Comparison of ENCODE assay signal across 9 cellular contexts in genomic region chr1:6603851-6604558, GRCh38. TPM values are rescaled to one million over a fixed set of nuclear protein-coding genes. Genes with fewer than 3 reads are reported as not detected.
DNase-seq lines count a peak whose midpoint lies in the region; ATAC-seq, FAIRE-seq and TF ChIP-seq lines count a peak whose summit lies in the region.
"Had no signal": no experiment of that assay in that cellular context is flagged by ENCODE, and none has a peak within 500 bp of the region (broad histone marks: within the 10 kb centered on the region; RNA-seq: fewer than 3 reads in every experiment).

No MANE protein-coding gene starts in this region.

- DNase-seq in GM04503 (ENCODE audit: low read depth) (peak; percentile 81), SK-N-DZ (ENCODE audit: low spot score) (peak; percentile 71), H1 (ENCODE audit: low read depth in 1 of 2, low spot score in 2 of 2) (peak; percentile 69 to 78), mesenchymal stem cell (peak; percentile 85), DMS53 treated with DMSO at 0.1 percent for 48 hours (lab: John Stamatoyannopoulos, UW; ENCODE audit: unreplicated experiment) (no peak), NCI-H2196 treated with DMSO at 0.1 percent for 48 hours (lab: John Stamatoyannopoulos, UW; ENCODE audit: unreplicated experiment) (no peak)

- H3K14ac ChIP-seq in H1 (ENCODE audit: insufficient read length) (no peak overlapping the region), mesenchymal stem cell (ENCODE audit: low read length in 2 of 2) (peak overlapping the region in 1 of 2 experiments; percentile 35)

- no peak overlapping the region for H3K23ac ChIP-seq in H1 (ENCODE audit: insufficient read length)
- H3K23ac ChIP-seq in mesenchymal stem cell (ENCODE audit: low read length in 2 of 2) = peak overlapping the region in 1 of 2 experiments; percentile 97

- H4K8ac ChIP-seq in H1 (ENCODE audit: extremely low read depth, insufficient read depth, low read length) = peak overlapping the region; percentile 82; the same call in 1 of the 2 replicates
- H4K8ac ChIP-seq in mesenchymal stem cell (ENCODE audit: low read length) = peak overlapping the region; percentile 87

- H2BK120ac ChIP-seq in H1 (replicated peaks; ENCODE audit: low read depth, low read length) (no peak overlapping the region), mesenchymal stem cell (ENCODE audit: low read depth, low read length) (peak overlapping the region; percentile 91)

- H3K18ac ChIP-seq in H1 (ENCODE audit: extremely low read depth, low read length) (peak overlapping the region; percentile 95), mesenchymal stem cell (ENCODE audit: low read depth in 1 of 2, low read length in 2 of 2) (peak overlapping the region; percentile 71 to 91)

- WGBS in H1 (ENCODE audit: extremely low coverage in 1 of 2, insufficient coverage in 1 of 2, insufficient read length in 1 of 2, insufficient replicate concordance in 2 of 2, low coverage in 1 of 2, low lambda C conversion rate in 2 of 2, missing lambda C conversion rate in 1 of 2), 2 experiments = 19% methylated on average over 19 of the region's 19 CpGs; no CpG with 5 or more reads in 1 of the 2 experiments
- 14% methylated on average over 16 of the region's 19 CpGs for WGBS in mesenchymal stem cell
- WGBS in thymus = 74% methylated on average over 19 of the region's 19 CpGs

- H2AK5ac ChIP-seq in H1 (ENCODE audit: low read depth, low read length) (no peak overlapping the region), mesenchymal stem cell (ENCODE audit: low read length, severe bottlenecking) (peak overlapping the region; percentile 72)

- H3K9me3 ChIP-seq in H1 (ENCODE audit: insufficient read depth in 2 of 2, low read depth in 1 of 2, low read length in 1 of 2) = no peaks in the 10 kb centered on the region
- H3K9me3 ChIP-seq in mesenchymal stem cell (ENCODE audit: control insufficient read depth, low read length) = no peaks in the 10 kb centered on the region
- H3K9me3 ChIP-seq in thymus (ENCODE audit: control insufficient read depth) = no peaks in the 10 kb centered on the region

- H3K36me3 ChIP-seq in H1 (ENCODE audit: control insufficient read depth in 2 of 4, insufficient read depth in 4 of 4, low read length in 3 of 4) = peaks cover 2 to 4% (median 4%) of the 10 kb centered on the region in 4 experiments; a peak in 5 of 8 replicates
- H3K36me3 ChIP-seq in mesenchymal stem cell (ENCODE audit: control insufficient read depth in 1 of 2, insufficient read depth in 2 of 2, low read depth in 1 of 2, low read length in 2 of 2) = peaks cover 6 to 8% of the 10 kb centered on the region in 2 experiments
- H3K36me3 ChIP-seq in thymus (ENCODE audit: control insufficient read depth, insufficient read depth) = peaks cover 2% of the 10 kb centered on the region

- H3K4me3 ChIP-seq in H1 (ENCODE audit: extremely low read depth in 1 of 4, insufficient read depth in 2 of 4, low read depth in 3 of 4, low read length in 4 of 4) (peak overlapping the region; percentile 75 to 92 (median 86); a peak in 6 of 8 replicates), mesenchymal stem cell (ENCODE audit: insufficient read depth in 1 of 2, low read depth in 1 of 2, low read length in 2 of 2) (peak overlapping the region in 1 of 2 experiments; percentile 76), thymus (ENCODE audit: low read length) (peak overlapping the region; percentile 92)

- CTCF ChIA-PET in H1 (lab: Charles Lee; ENCODE audit: partially characterized antibody) = interaction anchor here (0.7 to 3.0 kb wide), 10 partner anchors 12 to 372 kb away, joined by 3 to 9 read pairs (median 4); partner anchors contain the start of gene THAP3

- ATAC-seq in HG03432 (IDR thresholded peaks at IDR 0.05; ENCODE audit: unreplicated experiment) = no peak

- H2BK20ac ChIP-seq in H1 (ENCODE audit: low read length) = no peak overlapping the region

- H3K79me2 ChIP-seq in H1 (ENCODE audit: control insufficient read depth in 1 of 2, insufficient read depth in 2 of 2, low read length in 2 of 2) = peaks cover 22 to 32% of the 10 kb centered on the region in 2 experiments; a peak in 3 of 4 replicates

- POLR2A ChIA-PET in H1 (lab: Charles Lee; ENCODE audit: partially characterized antibody) = interaction anchor here (0.7 to 10.8 kb wide), 20 partner anchors 6 to 814 kb away, joined by 3 to 196 read pairs (median 4); partner anchors contain the start of genes NOL9, PHF13, TAS1R1 and THAP3

- TF ChIP-seq EP300 in H1 (IDR thresholded peaks at IDR 0.05; ENCODE audit: borderline replicate concordance in 1 of 2, low read depth in 2 of 2, low read length in 2 of 2) = 0 out of 3 replicates have a peak, but pooled peaks of 1 of the 2 experiments have one; percentile 48

- H4K5ac ChIP-seq in H1 (ENCODE audit: insufficient read length, low read depth, low read length) = peak overlapping the region; percentile 7

- TF ChIP-seq POLR2A in H1 (IDR thresholded peaks at IDR 0.05; ENCODE audit: control extremely low read depth in 1 of 2, low read depth in 2 of 2, low read length in 2 of 2) = peak in 1 of 2 experiments; percentile 74; a peak in 2 of 3 replicates

- H3K27me3 ChIP-seq in H1 (replicated peaks in 1 of 4; ENCODE audit: control insufficient read depth in 3 of 4, extremely low read depth in 1 of 4, insufficient read depth in 3 of 4, low read length in 3 of 4) (no peaks in the 10 kb centered on the region; a peak in 1 of 7 replicates), mesenchymal stem cell (ENCODE audit: control insufficient read depth in 1 of 2, insufficient read depth in 1 of 2, low read length in 2 of 2) (no peaks in the 10 kb centered on the region), thymus (ENCODE audit: control insufficient read depth, insufficient read depth) (no peaks in the 10 kb centered on the region)

- H2BK15ac ChIP-seq in H1 (ENCODE audit: low read length) = peak overlapping the region; percentile 92; the same call in 1 of the 2 replicates
- no peak overlapping the region for H2BK15ac ChIP-seq in mesenchymal stem cell (ENCODE audit: low read depth, poor library complexity, severe bottlenecking)

- peaks cover 18% of the 10 kb centered on the region for H3K23me2 ChIP-seq in H1 (ENCODE audit: low read depth, low read length)

- H2BK12ac ChIP-seq in H1 (ENCODE audit: low read depth, low read length) = peak overlapping the region; percentile 99
- peak overlapping the region in 1 of 2 experiments; percentile 86 for H2BK12ac ChIP-seq in mesenchymal stem cell (ENCODE audit: low read length in 2 of 2)

- H4K20me1 ChIP-seq in H1 (replicated peaks in 1 of 2; ENCODE audit: control insufficient read depth in 1 of 2, insufficient read depth in 2 of 2, low read length in 2 of 2) = peaks cover 13 to 21% of the 10 kb centered on the region in 2 experiments

- no peak for TF ChIP-seq RAD21 in H1 (IDR thresholded peaks at IDR 0.05 in 1 of 2, conservative IDR thresholded peaks at IDR 0.05 in 1 of 2; ENCODE audit: low read depth in 2 of 2, low read length in 2 of 2)

- H3K9ac ChIP-seq in H1 (replicated peaks in 1 of 4; ENCODE audit: extremely low read depth in 1 of 4, low read depth in 3 of 4, low read length in 3 of 4) = peak overlapping the region; percentile 38 to 71 (median 60); a peak in 6 of 7 replicates
- peak overlapping the region; percentile 100 for H3K9ac ChIP-seq in mesenchymal stem cell (ENCODE audit: low read length)

- H3K4ac ChIP-seq in H1 (replicated peaks; ENCODE audit: insufficient read length, low read depth, low read length) (peak overlapping the region; percentile 12), mesenchymal stem cell (ENCODE audit: low read depth in 1 of 2, low read length in 2 of 2) (peak overlapping the region; percentile 7 to 92)

- H3K79me1 ChIP-seq in H1 (ENCODE audit: low read depth, low read length) (peaks cover 19% of the 10 kb centered on the region), mesenchymal stem cell (replicated peaks; ENCODE audit: low read length, poor library complexity, severe bottlenecking) (peaks cover 5% of the 10 kb centered on the region)

- H2AFZ ChIP-seq in H1 (ENCODE audit: low read length) (no peak overlapping the region), mesenchymal stem cell (ENCODE audit: low read depth, low read length) (peak overlapping the region; percentile 10)

- no peak for TF ChIP-seq CTCF in H1 (IDR thresholded peaks at IDR 0.05; ENCODE audit: control extremely low read depth in 1 of 3, insufficient read depth in 1 of 3, low read depth in 1 of 3, low read length in 3 of 3)

- H3K4me1 ChIP-seq in H1 (replicated peaks in 1 of 4; ENCODE audit: control insufficient read depth in 3 of 4, insufficient read depth in 4 of 4, low read length in 3 of 4) = peaks cover 2 to 13% (median 9%) of the 10 kb centered on the region in 4 experiments
- H3K4me1 ChIP-seq in mesenchymal stem cell (ENCODE audit: control insufficient read depth, insufficient read depth, low read depth, low read length) = peaks cover 34% of the 10 kb centered on the region
- H3K4me1 ChIP-seq in thymus (ENCODE audit: control insufficient read depth, insufficient read depth, low read length) = peaks cover 14% of the 10 kb centered on the region

- no peak overlapping the region for H3K56ac ChIP-seq in H1 (replicated peaks; ENCODE audit: insufficient read length, low read depth, low read length)

- H2BK5ac ChIP-seq in H1 (ENCODE audit: low read depth, low read length) (peak overlapping the region; percentile 55), mesenchymal stem cell (ENCODE audit: low read depth, low read length, poor library complexity, severe bottlenecking) (peak overlapping the region; percentile 81)

- H4K91ac ChIP-seq in H1 (replicated peaks; ENCODE audit: insufficient read length, low read length) = peak overlapping the region; percentile 25
- H4K91ac ChIP-seq in mesenchymal stem cell (ENCODE audit: low read length) = peak overlapping the region; percentile 55

- H3K4me2 ChIP-seq in H1 (ENCODE audit: insufficient read depth in 1 of 2, low read depth in 2 of 2, low read length in 2 of 2) = peak overlapping the region; percentile 91 to 94
- H3K4me2 ChIP-seq in mesenchymal stem cell (ENCODE audit: low read length, poor library complexity, severe bottlenecking) = peak overlapping the region; percentile 76

- peak; percentile 84 for FAIRE-seq in H1 (lab: Jason Lieb, UNC)
- FAIRE-seq: TTC549 had no signal

- H3K27ac ChIP-seq in H1 (ENCODE audit: low read depth, low read length) = peak overlapping the region; percentile 60
- peak overlapping the region; percentile 97 for H3K27ac ChIP-seq in mesenchymal stem cell (ENCODE audit: low read length, poor library complexity, severe bottlenecking)
- peak overlapping the region; percentile 95 for H3K27ac ChIP-seq in thymus (ENCODE audit: low read depth)

RNA-seq across cellular contexts. Expression of gene KLHL21, which starts 1.3 kb away (rescaled TPM):
- polyA plus RNA-seq in SK-N-DZ (2014; cell fraction: cytosol; rRNA removed) = 20.7 and 21.6 TPM in 2 replicates
- polyA plus RNA-seq in SK-N-DZ (2014; cell fraction: nucleus; rRNA removed) = 17.5 and 18.7 TPM in 2 replicates
- total RNA-seq in H1 (2021; fragmentation: NEBNext Ultra II Directional; extraction: Animal tissue kit (Norgen Biotek cat#: 25700)) = 22.1 and 22.3 TPM in 2 replicates
- polyA plus RNA-seq in H1 (2011; rRNA removed) = 11.9 and 25.4 TPM in 2 replicates
- 13.0 TPM for polyA plus RNA-seq in H1 (2011; cell fraction: cytosol; rRNA removed)
- 25.4 TPM for polyA plus RNA-seq in H1 (2011; cell fraction: nucleus; rRNA removed)
- polyA plus RNA-seq in H1 (2012, experiment 1 of 2) = 13.8 to 19.3 TPM (median 17.5 TPM) in 4 replicates
- 17.9 TPM for polyA plus RNA-seq in H1 (2012, experiment 2 of 2)
- polyA plus RNA-seq in H1 (2013, experiment 1 of 2) = 10.0 TPM
- 8.5 TPM for polyA plus RNA-seq in H1 (2013, experiment 2 of 2)
- polyA minus RNA-seq in H1 (2011; rRNA and poly(A)+ RNA removed) = 20.1 and 27.9 TPM in 2 replicates
- 30.3 TPM for polyA minus RNA-seq in H1 (2011; cell fraction: cytosol; rRNA and poly(A)+ RNA removed)
- 34.4 TPM for polyA minus RNA-seq in H1 (2011; cell fraction: nucleus; rRNA and poly(A)+ RNA removed)
- polyA plus RNA-seq in mesenchymal stem cell (2013, experiment 1 of 2) = 10.4 TPM
- polyA plus RNA-seq in mesenchymal stem cell (2013, experiment 2 of 2) = 10.7 TPM
- 13.6 TPM for polyA plus RNA-seq in thymus

RNA-seq across cellular contexts. Expression of gene PHF13, which starts 9.5 kb away (rescaled TPM):
- polyA plus RNA-seq in SK-N-DZ (2014; cell fraction: cytosol; rRNA removed) = 15.1 and 16.2 TPM in 2 replicates
- 9.7 and 12.2 TPM in 2 replicates for polyA plus RNA-seq in SK-N-DZ (2014; cell fraction: nucleus; rRNA removed)
- 38.7 and 39.6 TPM in 2 replicates for total RNA-seq in H1 (2021; fragmentation: NEBNext Ultra II Directional; extraction: Animal tissue kit (Norgen Biotek cat#: 25700))
- polyA plus RNA-seq in H1 (2011; rRNA removed) (11.7 and 16.5 TPM in 2 replicates), thymus (11.4 TPM)
- polyA plus RNA-seq in H1 (2011; cell fraction: cytosol; rRNA removed) = 10.7 TPM
- polyA plus RNA-seq in H1 (2011; cell fraction: nucleus; rRNA removed) = 14.8 TPM
- 28.4 to 32.4 TPM (median 30.4 TPM) in 4 replicates for polyA plus RNA-seq in H1 (2012, experiment 1 of 2)
- 29.9 TPM for polyA plus RNA-seq in H1 (2012, experiment 2 of 2)
- polyA plus RNA-seq in H1 (2013, experiment 1 of 2) = 19.5 TPM
- 23.7 TPM for polyA plus RNA-seq in H1 (2013, experiment 2 of 2)
- 11.3 and 16.2 TPM in 2 replicates for polyA minus RNA-seq in H1 (2011; rRNA and poly(A)+ RNA removed)
- polyA minus RNA-seq in H1 (2011; cell fraction: cytosol; rRNA and poly(A)+ RNA removed) = 10.7 TPM
- polyA minus RNA-seq in H1 (2011; cell fraction: nucleus; rRNA and poly(A)+ RNA removed) = 7.1 TPM
- 16.0 TPM for polyA plus RNA-seq in mesenchymal stem cell (2013, experiment 1 of 2)
- polyA plus RNA-seq in mesenchymal stem cell (2013, experiment 2 of 2) = 15.7 TPM

RNA-seq across cellular contexts. Expression of gene THAP3, which starts 20.7 kb away (rescaled TPM):
- 30.8 and 36.8 TPM in 2 replicates for polyA plus RNA-seq in SK-N-DZ (2014; cell fraction: cytosol; rRNA removed)
- polyA plus RNA-seq in SK-N-DZ (2014; cell fraction: nucleus; rRNA removed) = 23.5 and 46.2 TPM in 2 replicates
- total RNA-seq in H1 (2021; fragmentation: NEBNext Ultra II Directional; extraction: Animal tissue kit (Norgen Biotek cat#: 25700)) = 12.4 and 15.3 TPM in 2 replicates
- polyA plus RNA-seq in H1 (2011; rRNA removed) = 8.2 and 12.9 TPM in 2 replicates
- 12.1 TPM for polyA plus RNA-seq in H1 (2011; cell fraction: cytosol; rRNA removed)
- polyA plus RNA-seq in H1 (2011; cell fraction: nucleus; rRNA removed) = 21.3 TPM
- polyA plus RNA-seq in H1 (2012, experiment 1 of 2) = 13.2 to 16.9 TPM (median 14.4 TPM) in 4 replicates
- polyA plus RNA-seq in H1 (2012, experiment 2 of 2) = 15.7 TPM
- 10.7 TPM for polyA plus RNA-seq in H1 (2013, experiment 1 of 2)
- 7.9 TPM for polyA plus RNA-seq in H1 (2013, experiment 2 of 2)
- polyA minus RNA-seq in H1 (2011; rRNA and poly(A)+ RNA removed) = 7.0 and 8.4 TPM in 2 replicates
- 9.2 TPM for polyA minus RNA-seq in H1 (2011; cell fraction: cytosol; rRNA and poly(A)+ RNA removed)
- polyA minus RNA-seq in H1 (2011; cell fraction: nucleus; rRNA and poly(A)+ RNA removed) = 13.6 TPM
- polyA plus RNA-seq in mesenchymal stem cell (2013, experiment 1 of 2) = 13.9 TPM
- 12.8 TPM for polyA plus RNA-seq in mesenchymal stem cell (2013, experiment 2 of 2)
- polyA plus RNA-seq in thymus = 22.2 TPM

RNA-seq across cellular contexts. Expression of gene ZBTB48, which starts 24.2 kb away (rescaled TPM):
- 15.2 and 15.9 TPM in 2 replicates for polyA plus RNA-seq in SK-N-DZ (2014; cell fraction: cytosol; rRNA removed)
- 47.5 and 55.6 TPM in 2 replicates for polyA plus RNA-seq in SK-N-DZ (2014; cell fraction: nucleus; rRNA removed)
- total RNA-seq in H1 (2021; fragmentation: NEBNext Ultra II Directional; extraction: Animal tissue kit (Norgen Biotek cat#: 25700)) = 21.4 and 28.2 TPM in 2 replicates
- polyA plus RNA-seq in H1 (2011; rRNA removed) (28.8 and 35.7 TPM in 2 replicates), thymus (124 TPM)
- 27.3 TPM for polyA plus RNA-seq in H1 (2011; cell fraction: cytosol; rRNA removed)
- 58.6 TPM for polyA plus RNA-seq in H1 (2011; cell fraction: nucleus; rRNA removed)
- polyA plus RNA-seq in H1 (2012, experiment 1 of 2) = 21.0 to 37.0 TPM (median 31.1 TPM) in 4 replicates
- 17.9 TPM for polyA plus RNA-seq in H1 (2012, experiment 2 of 2)
- 21.5 TPM for polyA plus RNA-seq in H1 (2013, experiment 1 of 2)
- polyA plus RNA-seq in H1 (2013, experiment 2 of 2) = 18.8 TPM
- 15.0 and 17.6 TPM in 2 replicates for polyA minus RNA-seq in H1 (2011; rRNA and poly(A)+ RNA removed)
- polyA minus RNA-seq in H1 (2011; cell fraction: cytosol; rRNA and poly(A)+ RNA removed) = 27.2 TPM
- polyA minus RNA-seq in H1 (2011; cell fraction: nucleus; rRNA and poly(A)+ RNA removed) = 23.3 TPM
- polyA plus RNA-seq in mesenchymal stem cell (2013, experiment 1 of 2) = 12.8 TPM
- polyA plus RNA-seq in mesenchymal stem cell (2013, experiment 2 of 2) = 11.6 TPM

RNA-seq across cellular contexts. Expression of gene TAS1R1, which starts 48.9 kb away (rescaled TPM):
- polyA plus RNA-seq in SK-N-DZ (2014; cell fraction: cytosol; rRNA removed) = 0.46 TPM in 1 of 2 replicates, not detected in the other
- polyA plus RNA-seq in SK-N-DZ (2014; cell fraction: nucleus; rRNA removed) = not detected in 2 replicates
- total RNA-seq in H1 (2021; fragmentation: NEBNext Ultra II Directional; extraction: Animal tissue kit (Norgen Biotek cat#: 25700)) = 0.13 TPM in 1 of 2 replicates, not detected in the other
- polyA plus RNA-seq in H1 (2011; rRNA removed) (0.17 and 0.26 TPM in 2 replicates), thymus (not detected)
- 0.06 TPM for polyA plus RNA-seq in H1 (2011; cell fraction: cytosol; rRNA removed)
- polyA plus RNA-seq in H1 (2011; cell fraction: nucleus; rRNA removed) = 0.14 TPM
- polyA plus RNA-seq in H1 (2012, experiment 1 of 2) = 0.08 to 0.11 TPM in 2 of 4 replicates, not detected in the others
- not detected for polyA plus RNA-seq in H1 (2012, experiment 2 of 2)
- 0.04 TPM for polyA plus RNA-seq in H1 (2013, experiment 1 of 2)
- polyA plus RNA-seq in H1 (2013, experiment 2 of 2) = 0.04 TPM
- 0.29 TPM in 1 of 2 replicates, not detected in the other for polyA minus RNA-seq in H1 (2011; rRNA and poly(A)+ RNA removed)
- not detected for polyA minus RNA-seq in H1 (2011; cell fraction: cytosol; rRNA and poly(A)+ RNA removed)
- not detected for polyA minus RNA-seq in H1 (2011; cell fraction: nucleus; rRNA and poly(A)+ RNA removed)
- not detected for polyA plus RNA-seq in mesenchymal stem cell (2013, experiment 1 of 2)
- not detected for polyA plus RNA-seq in mesenchymal stem cell (2013, experiment 2 of 2)

Comparison
In these comparisons a context has a peak if more than half of its experiments do, and no peak if none do; other contexts are left out.
1. DNase-seq: peak in GM04503 (single experiment), SK-N-DZ (single experiment), H1 (2 of 2) and mesenchymal stem cell (single experiment); none in DMS53 treated with DMSO at 0.1 percent for 48 hours (single experiment) and NCI-H2196 treated with DMSO at 0.1 percent for 48 hours (single experiment).
2. Peak in every context shown above with its lines, with median percentiles within 50 percentile points of each other: H3K27ac ChIP-seq.